ENCODE assay signal across 1 cellular context in the genomic region with DNA sequence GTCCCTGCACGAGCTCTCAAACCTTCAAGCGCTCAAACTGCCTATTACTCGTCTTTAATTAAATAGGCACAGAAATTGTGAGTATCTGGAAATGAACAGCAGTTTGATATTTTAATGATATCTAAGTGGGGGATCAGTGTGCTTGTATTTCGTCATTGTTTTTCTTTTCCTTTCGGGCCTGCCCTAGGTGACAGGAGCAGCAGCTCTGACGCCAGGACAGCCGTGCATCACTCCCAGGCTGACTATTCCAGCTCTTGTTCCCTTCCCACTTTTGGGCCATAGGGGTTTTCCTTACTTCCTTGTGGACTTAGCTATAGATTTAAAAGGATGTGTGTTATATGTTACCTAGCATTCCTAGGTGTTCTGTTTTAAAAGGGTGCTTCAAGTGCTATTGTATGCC.
TF ChIP-seq lines count a peak whose summit lies in the region.

No MANE protein-coding gene starts in this region.

TF ChIP-seq in HepG2, 621 proteins besides CTCF, POLR2A, EP300 and RAD21:
- TF ChIP-seq SATB2 (CRISPR knock-in tag; IDR thresholded peaks at IDR 0.05) (no peak), ZNF749 (CRISPR knock-in tag; IDR thresholded peaks at IDR 0.05; ENCODE audit: borderline replicate concordance) (no peak), ZNF292 (CRISPR knock-in tag; IDR thresholded peaks at IDR 0.05; ENCODE audit: borderline replicate concordance, low read depth) (no peak), ZNF138 (CRISPR knock-in tag; IDR thresholded peaks at IDR 0.05; ENCODE audit: low read depth) (no peak), RXRB (CRISPR knock-in tag; IDR thresholded peaks at IDR 0.05; ENCODE audit: borderline replicate concordance) (no peak), KLF6 (CRISPR knock-in tag; IDR thresholded peaks at IDR 0.05) (no peak), RORA (CRISPR knock-in tag; IDR thresholded peaks at IDR 0.05) (no peak), KLF11 (CRISPR knock-in tag; IDR thresholded peaks at IDR 0.05) (no peak)
- TF ChIP-seq, protein P1, sequence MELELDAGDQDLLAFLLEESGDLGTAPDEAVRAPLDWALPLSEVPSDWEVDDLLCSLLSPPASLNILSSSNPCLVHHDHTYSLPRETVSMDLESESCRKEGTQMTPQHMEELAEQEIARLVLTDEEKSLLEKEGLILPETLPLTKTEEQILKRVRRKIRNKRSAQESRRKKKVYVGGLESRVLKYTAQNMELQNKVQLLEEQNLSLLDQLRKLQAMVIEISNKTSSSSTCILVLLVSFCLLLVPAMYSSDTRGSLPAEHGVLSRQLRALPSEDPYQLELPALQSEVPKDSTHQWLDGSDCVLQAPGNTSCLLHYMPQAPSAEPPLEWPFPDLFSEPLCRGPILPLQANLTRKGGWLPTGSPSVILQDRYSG (CRISPR knock-in tag; IDR thresholded peaks at IDR 0.05) = no peak
- TF ChIP-seq, protein P2, sequence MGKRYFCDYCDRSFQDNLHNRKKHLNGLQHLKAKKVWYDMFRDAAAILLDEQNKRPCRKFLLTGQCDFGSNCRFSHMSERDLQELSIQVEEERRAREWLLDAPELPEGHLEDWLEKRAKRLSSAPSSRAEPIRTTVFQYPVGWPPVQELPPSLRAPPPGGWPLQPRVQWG (CRISPR knock-in tag; IDR thresholded peaks at IDR 0.05; ENCODE audit: borderline replicate concordance, low read depth) = no peak
- TF ChIP-seq, protein P3, sequence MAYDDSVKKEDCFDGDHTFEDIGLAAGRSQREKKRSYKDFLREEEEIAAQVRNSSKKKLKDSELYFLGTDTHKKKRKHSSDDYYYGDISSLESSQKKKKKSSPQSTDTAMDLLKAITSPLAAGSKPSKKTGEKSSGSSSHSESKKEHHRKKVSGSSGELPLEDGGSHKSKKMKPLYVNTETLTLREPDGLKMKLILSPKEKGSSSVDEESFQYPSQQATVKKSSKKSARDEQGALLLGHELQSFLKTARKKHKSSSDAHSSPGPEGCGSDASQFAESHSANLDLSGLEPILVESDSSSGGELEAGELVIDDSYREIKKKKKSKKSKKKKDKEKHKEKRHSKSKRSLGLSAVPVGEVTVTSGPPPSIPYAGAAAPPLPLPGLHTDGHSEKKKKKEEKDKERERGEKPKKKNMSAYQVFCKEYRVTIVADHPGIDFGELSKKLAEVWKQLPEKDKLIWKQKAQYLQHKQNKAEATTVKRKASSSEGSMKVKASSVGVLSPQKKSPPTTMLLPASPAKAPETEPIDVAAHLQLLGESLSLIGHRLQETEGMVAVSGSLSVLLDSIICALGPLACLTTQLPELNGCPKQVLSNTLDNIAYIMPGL (CRISPR knock-in tag; IDR thresholded peaks at IDR 0.05; ENCODE audit: borderline replicate concordance in 1 of 2, low read depth in 1 of 2) = no peak
- TF ChIP-seq, protein P4, sequence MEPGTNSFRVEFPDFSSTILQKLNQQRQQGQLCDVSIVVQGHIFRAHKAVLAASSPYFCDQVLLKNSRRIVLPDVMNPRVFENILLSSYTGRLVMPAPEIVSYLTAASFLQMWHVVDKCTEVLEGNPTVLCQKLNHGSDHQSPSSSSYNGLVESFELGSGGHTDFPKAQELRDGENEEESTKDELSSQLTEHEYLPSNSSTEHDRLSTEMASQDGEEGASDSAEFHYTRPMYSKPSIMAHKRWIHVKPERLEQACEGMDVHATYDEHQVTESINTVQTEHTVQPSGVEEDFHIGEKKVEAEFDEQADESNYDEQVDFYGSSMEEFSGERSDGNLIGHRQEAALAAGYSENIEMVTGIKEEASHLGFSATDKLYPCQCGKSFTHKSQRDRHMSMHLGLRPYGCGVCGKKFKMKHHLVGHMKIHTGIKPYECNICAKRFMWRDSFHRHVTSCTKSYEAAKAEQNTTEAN (CRISPR knock-in tag; conservative IDR thresholded peaks at IDR 0.05) = no peak
- TF ChIP-seq, protein P5, sequence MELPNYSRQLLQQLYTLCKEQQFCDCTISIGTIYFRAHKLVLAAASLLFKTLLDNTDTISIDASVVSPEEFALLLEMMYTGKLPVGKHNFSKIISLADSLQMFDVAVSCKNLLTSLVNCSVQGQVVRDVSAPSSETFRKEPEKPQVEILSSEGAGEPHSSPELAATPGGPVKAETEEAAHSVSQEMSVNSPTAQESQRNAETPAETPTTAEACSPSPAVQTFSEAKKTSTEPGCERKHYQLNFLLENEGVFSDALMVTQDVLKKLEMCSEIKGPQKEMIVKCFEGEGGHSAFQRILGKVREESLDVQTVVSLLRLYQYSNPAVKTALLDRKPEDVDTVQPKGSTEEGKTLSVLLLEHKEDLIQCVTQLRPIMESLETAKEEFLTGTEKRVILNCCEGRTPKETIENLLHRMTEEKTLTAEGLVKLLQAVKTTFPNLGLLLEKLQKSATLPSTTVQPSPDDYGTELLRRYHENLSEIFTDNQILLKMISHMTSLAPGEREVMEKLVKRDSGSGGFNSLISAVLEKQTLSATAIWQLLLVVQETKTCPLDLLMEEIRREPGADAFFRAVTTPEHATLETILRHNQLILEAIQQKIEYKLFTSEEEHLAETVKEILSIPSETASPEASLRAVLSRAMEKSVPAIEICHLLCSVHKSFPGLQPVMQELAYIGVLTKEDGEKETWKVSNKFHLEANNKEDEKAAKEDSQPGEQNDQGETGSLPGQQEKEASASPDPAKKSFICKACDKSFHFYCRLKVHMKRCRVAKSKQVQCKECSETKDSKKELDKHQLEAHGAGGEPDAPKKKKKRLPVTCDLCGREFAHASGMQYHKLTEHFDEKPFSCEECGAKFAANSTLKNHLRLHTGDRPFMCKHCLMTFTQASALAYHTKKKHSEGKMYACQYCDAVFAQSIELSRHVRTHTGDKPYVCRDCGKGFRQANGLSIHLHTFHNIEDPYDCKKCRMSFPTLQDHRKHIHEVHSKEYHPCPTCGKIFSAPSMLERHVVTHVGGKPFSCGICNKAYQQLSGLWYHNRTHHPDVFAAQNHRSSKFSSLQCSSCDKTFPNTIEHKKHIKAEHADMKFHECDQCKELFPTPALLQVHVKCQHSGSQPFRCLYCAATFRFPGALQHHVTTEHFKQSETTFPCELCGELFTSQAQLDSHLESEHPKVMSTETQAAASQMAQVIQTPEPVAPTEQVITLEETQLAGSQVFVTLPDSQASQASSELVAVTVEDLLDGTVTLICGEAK (IDR thresholded peaks at IDR 0.05) = no peak
- TF ChIP-seq, protein P5 (CRISPR knock-in tag; IDR thresholded peaks at IDR 0.05) = no peak
